Comparison of ENCODE assay signal across 8 cellular contexts in the genomic region with DNA sequence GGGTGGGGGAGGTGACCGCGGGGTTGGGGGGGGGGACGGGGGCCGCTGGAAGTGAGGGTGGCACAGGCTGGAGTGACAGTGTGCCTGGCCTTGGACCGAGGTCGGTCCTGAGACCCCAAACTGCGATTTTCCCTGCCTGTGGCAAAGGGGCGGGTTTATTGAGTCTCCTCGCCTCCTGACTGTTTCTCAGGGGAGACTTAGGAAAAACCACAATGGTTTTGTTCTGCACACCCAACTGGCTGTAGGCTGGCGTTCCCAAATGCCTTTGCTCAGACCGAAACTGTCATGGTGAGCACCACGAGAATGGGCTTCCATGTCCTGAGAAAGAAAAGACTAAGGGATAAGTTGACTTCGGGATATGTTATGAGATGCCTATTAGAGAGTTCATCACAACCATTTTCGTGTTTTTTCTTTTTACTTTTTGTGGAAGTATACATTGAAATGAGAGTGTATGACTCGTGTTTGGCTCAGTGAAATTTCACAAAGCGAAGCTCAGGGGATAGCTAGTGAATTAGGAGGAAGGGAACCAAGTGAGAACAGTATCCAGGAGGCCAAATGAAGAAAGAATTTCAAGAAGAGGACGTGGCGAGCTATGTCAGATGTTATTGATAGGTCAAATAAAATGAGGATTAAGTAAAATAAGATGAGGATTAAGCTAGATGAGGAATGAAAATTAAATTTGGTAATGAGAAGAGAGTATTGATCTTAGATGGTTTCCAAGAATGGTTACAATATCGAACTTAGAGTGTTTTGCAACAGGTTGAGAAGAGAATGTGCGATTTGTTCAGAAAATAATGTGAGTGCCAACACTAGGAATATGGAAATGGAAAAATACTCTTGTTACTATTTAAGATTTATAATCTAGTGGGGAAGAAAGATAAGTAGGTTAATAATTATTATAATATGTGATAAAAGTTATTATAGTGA. TPM values are rescaled to one million over a fixed set of nuclear protein-coding genes. Genes with fewer than 3 reads are reported as not detected.
DNase-seq lines count a peak whose midpoint lies in the region; ATAC-seq, FAIRE-seq and TF ChIP-seq lines count a peak whose summit lies in the region.

No MANE protein-coding gene starts in this region.

- H3K4me1 Mint-ChIP-seq in natural killer cell treated with Interleukin-12 subunit alpha and Interleukin-12 subunit beta and Interleukin-15 and Interleukin-18, amount 100 ng/mL, for 72 hours (ENCODE audit: low read depth in 2 of 2), result no peaks in the 10 kb centered on the region

- H3K27me3 Mint-ChIP-seq in natural killer cell treated with Interleukin-12 subunit alpha and Interleukin-12 subunit beta and Interleukin-15 and Interleukin-18, amount 100 ng/mL, for 72 hours, result peaks cover 10 to 19% of the 10 kb centered on the region in 2 donors

- peaks cover 8% of the 10 kb centered on the region for H3K36me3 Mint-ChIP-seq in natural killer cell treated with Interleukin-12 subunit alpha and Interleukin-12 subunit beta and Interleukin-15 and Interleukin-18, amount 100 ng/mL, for 72 hours

- no peak overlapping the region for H3K4me3 Mint-ChIP-seq in natural killer cell treated with Interleukin-12 subunit alpha and Interleukin-12 subunit beta and Interleukin-15 and Interleukin-18, amount 100 ng/mL, for 72 hours

- no peak for ATAC-seq in GM21423 (IDR thresholded peaks at IDR 0.05; ENCODE audit: unreplicated experiment)
- no peak for ATAC-seq in natural killer cell treated with Interleukin-12 subunit alpha and Interleukin-12 subunit beta and Interleukin-15 and Interleukin-18, amount 100 ng/mL, for 72 hours

- H3K27ac ChIP-seq in RWPE1, result peak overlapping the region; percentile 90

- peak overlapping the region; percentile 75 for H3K4me3 ChIP-seq in fibroblast of the aortic adventitia (ENCODE audit: low read depth, low read length)

- CTCF ChIA-PET in RWPE1 (lab: Yijun Ruan, JAX), result no interaction called here

- POLR2A ChIA-PET in RWPE1 (lab: Yijun Ruan, JAX; ENCODE audit: low non-redundant PET), result no interaction called here

- H3K9me3 Mint-ChIP-seq in natural killer cell treated with Interleukin-12 subunit alpha and Interleukin-12 subunit beta and Interleukin-15 and Interleukin-18, amount 100 ng/mL, for 72 hours, result no peaks in the 10 kb centered on the region

- FAIRE-seq in GM12892 (lab: Jason Lieb, UNC), result peak; percentile 69

- DNase-seq in AML-193 (lab: John Stamatoyannopoulos, UW) (peak; percentile 26 to 28), GM12892 (ENCODE audit: insufficient read length) (peak; percentile 16), RWPE1 (ENCODE audit: low spot score) (peak; percentile 58), fibroblast of the aortic adventitia (ENCODE audit: low read depth) (peak; percentile 58), occipital lobe (lab: John Stamatoyannopoulos, UW) (peak; percentile 24), T1000 (lab: John Stamatoyannopoulos, UW) (no peak)
- no peak for DNase-seq in natural killer cell treated with Interleukin-12 subunit alpha and Interleukin-12 subunit beta and Interleukin-15 and Interleukin-18, amount 100 ng/mL, for 72 hours (ENCODE audit: low spot score)

- no peak overlapping the region for H3K27ac Mint-ChIP-seq in natural killer cell treated with Interleukin-12 subunit alpha and Interleukin-12 subunit beta and Interleukin-15 and Interleukin-18, amount 100 ng/mL, for 72 hours

- no peak for TF ChIP-seq POLR2A in GM12892 (IDR thresholded peaks at IDR 0.05; ENCODE audit: low read depth, low read length)

- TF ChIP-seq CTCF in RWPE1 (conservative IDR thresholded peaks at IDR 0.05; ENCODE audit: low read depth) (no peak), fibroblast of the aortic adventitia (IDR thresholded peaks at IDR 0.05; ENCODE audit: insufficient read depth, low read length) (no peak)

RNA-seq across cellular contexts. Expression of a gene that starts 0.9 kb away (rescaled TPM):
- polyA plus RNA-seq in GM12892 (2012; ENCODE audit: missing spikeins), result 12.0 TPM
- 16.6 and 33.9 TPM in 2 replicates for total RNA-seq in fibroblast of the aortic adventitia (ENCODE audit: low replicate concordance)
- 23.6 TPM for total RNA-seq in occipital lobe
- total RNA-seq in natural killer cell treated with Interleukin-12 subunit alpha and Interleukin-12 subunit beta and Interleukin-15 and Interleukin-18, amount 100 ng/mL, for 72 hours, result 10 to 100 TPM; 20.1 to 36.0 TPM

RNA-seq across cellular contexts. Expression of a gene that starts 8.6 kb away (rescaled TPM):
- 0.15 TPM for polyA plus RNA-seq in GM12892 (2012; ENCODE audit: missing spikeins)
- total RNA-seq in fibroblast of the aortic adventitia (ENCODE audit: low replicate concordance) (not detected in 2 replicates), occipital lobe (not detected)
- under 1 TPM in 1 of 2 donors, not detected in 1; 0.19 TPM for total RNA-seq in natural killer cell treated with Interleukin-12 subunit alpha and Interleukin-12 subunit beta and Interleukin-15 and Interleukin-18, amount 100 ng/mL, for 72 hours

RNA-seq across cellular contexts. Expression of a gene that starts 48.5 kb away (rescaled TPM):
- not detected for polyA plus RNA-seq in GM12892 (2012; ENCODE audit: missing spikeins)
- total RNA-seq in fibroblast of the aortic adventitia (ENCODE audit: low replicate concordance) (not detected in 2 replicates), occipital lobe (not detected)
- total RNA-seq in natural killer cell treated with Interleukin-12 subunit alpha and Interleukin-12 subunit beta and Interleukin-15 and Interleukin-18, amount 100 ng/mL, for 72 hours, result not detected

Comparison
In these comparisons a context has a peak if more than half of its experiments do, and no peak if none do; other contexts are left out.
1. DNase-seq: peak in AML-193 (2 of 2), GM12892 (single experiment), RWPE1 (single experiment), fibroblast of the aortic adventitia (single experiment) and occipital lobe (single experiment); none in natural killer cell treated with Interleukin-12 subunit alpha and Interleukin-12 subunit beta and Interleukin-15 and Interleukin-18, amount 100 ng/mL, for 72 hours (single experiment) and T1000 (single experiment).